1 cellular context compared by ENCODE assay signal in genomic region chr3:160565442-160566403, GRCh38.
TF ChIP-seq lines count a peak whose summit lies in the region.

A gene with protein sequence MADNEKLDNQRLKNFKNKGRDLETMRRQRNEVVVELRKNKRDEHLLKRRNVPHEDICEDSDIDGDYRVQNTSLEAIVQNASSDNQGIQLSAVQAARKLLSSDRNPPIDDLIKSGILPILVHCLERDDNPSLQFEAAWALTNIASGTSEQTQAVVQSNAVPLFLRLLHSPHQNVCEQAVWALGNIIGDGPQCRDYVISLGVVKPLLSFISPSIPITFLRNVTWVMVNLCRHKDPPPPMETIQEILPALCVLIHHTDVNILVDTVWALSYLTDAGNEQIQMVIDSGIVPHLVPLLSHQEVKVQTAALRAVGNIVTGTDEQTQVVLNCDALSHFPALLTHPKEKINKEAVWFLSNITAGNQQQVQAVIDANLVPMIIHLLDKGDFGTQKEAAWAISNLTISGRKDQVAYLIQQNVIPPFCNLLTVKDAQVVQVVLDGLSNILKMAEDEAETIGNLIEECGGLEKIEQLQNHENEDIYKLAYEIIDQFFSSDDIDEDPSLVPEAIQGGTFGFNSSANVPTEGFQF (minus strand): TSS chr3:160565571. CDS start chr3:160565282, 289 bp downstream.

TF ChIP-seq in GM12878, 131 proteins besides CTCF, POLR2A, EP300 and RAD21 (continued from another document):
- no peak for TF ChIP-seq SKIL (IDR thresholded peaks at IDR 0.05; ENCODE audit: low read depth, poor library complexity, severe bottlenecking)
- TF ChIP-seq JUNB (IDR thresholded peaks at IDR 0.05), result no peak
- no peak for TF ChIP-seq ATF2 (IDR thresholded peaks at IDR 0.05; ENCODE audit: low read length)
- no peak for TF ChIP-seq SRF (IDR thresholded peaks at IDR 0.05; ENCODE audit: low read depth in 2 of 2, low read length in 2 of 2)
- no peak for TF ChIP-seq PAX8 (IDR thresholded peaks at IDR 0.05)
